ENCODE assay signal across 8 cellular contexts in the genomic region with DNA sequence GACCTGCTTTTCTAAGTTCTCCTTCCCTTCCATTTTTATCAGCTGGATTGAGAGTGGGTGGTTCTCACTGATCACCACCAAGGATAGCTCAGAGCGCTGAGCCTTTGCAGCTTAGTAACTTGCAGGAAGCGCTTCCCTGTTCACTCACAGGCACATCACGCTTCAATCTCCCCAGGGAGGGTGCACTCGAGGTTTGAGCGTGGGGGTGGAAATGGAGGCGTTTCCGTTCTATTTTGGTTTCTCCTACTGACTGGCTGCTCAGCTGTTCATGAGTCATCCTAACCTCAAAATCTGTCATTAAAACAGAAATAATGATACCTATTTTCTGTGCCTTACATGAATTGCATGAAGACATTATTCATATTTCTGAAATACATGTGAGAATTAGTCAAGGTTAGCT.
DNase-seq lines count a peak whose midpoint lies in the region; ATAC-seq and TF ChIP-seq lines count a peak whose summit lies in the region.

No MANE protein-coding gene starts in this region.

- no TSS peak for BruUV-seq in Panc1 (replicated peaks; lab: Mats Ljungman, UMichigan)

- H3K9me3 ChIP-seq in Panc1 (ENCODE audit: control insufficient read depth, insufficient read depth, low read depth, low read length) = peaks cover 5% of the 10 kb centered on the region; the same call in 1 of the 2 replicates
- H3K9me3 ChIP-seq in aorta (ENCODE audit: control insufficient read depth, low read length) = no peaks in the 10 kb centered on the region

- H3K27me3 ChIP-seq in Panc1 (ENCODE audit: control insufficient read depth, insufficient read depth, low read length) = no peaks in the 10 kb centered on the region
- H3K27me3 ChIP-seq in aorta (ENCODE audit: control insufficient read depth in 1 of 2, insufficient read depth in 2 of 2, low read length in 1 of 2) = no peaks in the 10 kb centered on the region

- H3K4me3 ChIP-seq in Panc1 (ENCODE audit: low read depth in 2 of 2, low read length in 2 of 2) (peak overlapping the region in 1 of 2 experiments; percentile 7; a peak in 1 of 4 replicates), aorta (ENCODE audit: low read length in 2 of 2) (no peak overlapping the region)

- CTCF ChIA-PET in Panc1 (lab: Charles Lee) = no interaction called here

- ATAC-seq in GM19452 (IDR thresholded peaks at IDR 0.05; ENCODE audit: unreplicated experiment) (peak; percentile 98), HG03457 (IDR thresholded peaks at IDR 0.05; ENCODE audit: unreplicated experiment) (peak; percentile 99), Panc1 (peak; percentile 97), aorta (ENCODE audit: low FRiP score) (peak; percentile 89)

- H3K36me3 ChIP-seq in Panc1 (ENCODE audit: control insufficient read depth, insufficient read depth, low read length) (no peaks in the 10 kb centered on the region), aorta (ENCODE audit: control insufficient read depth in 1 of 2, insufficient read depth in 2 of 2, low read length in 1 of 2) (no peaks in the 10 kb centered on the region)

- POLR2A ChIA-PET in Panc1 (lab: Charles Lee) = no interaction called here

- peak; percentile 84 for DNase-seq in COLO668 (lab: John Stamatoyannopoulos, UW; ENCODE audit: unreplicated experiment)
- DNase-seq in Panc1 (ENCODE audit: low read depth, low spot score) = peak; percentile 85
- DNase-seq in activated T-helper 9 cell treated with anti-CD3 and anti-CD28 coated beads, Interleukin-2, amount 50 U/mL, for 16 hours (ENCODE audit: low read depth) = peak; percentile 7
- DNase-seq in glomerular endothelial cell (ENCODE audit: extremely low read depth, low read depth, low spot score) = peak; percentile 56
- peak; percentile 43 to 96 (median 78) for DNase-seq in posterior cingulate gyrus
- peak; percentile 91 to 94 for DNase-seq in aorta

- TF ChIP-seq CTCF in Panc1 (IDR thresholded peaks at IDR 0.05) = no peak

- in situ Hi-C loops in Panc1 (cut with HindIII; ENCODE audit: low pct_unique_long_range_greater_than_20kb, low sequenced_read_pairs) = no loop called here

- WGBS in aorta, 2 donors = 1 to 2% methylated on average over 7 of the region's 7 CpGs

- intact Hi-C loops in Panc1 (cut with micrococcal nuclease; ENCODE audit: unreplicated experiment) = loop anchor here (10.0 kb wide), 1 partner anchor 286 kb away; no protein-coding TSS in a partner anchor
- intact Hi-C loops in posterior cingulate gyrus (cut with DNase I) = no loop called here
- intact Hi-C loops in aorta (cut with DNase I) = loop anchor here (5.0 to 10.0 kb wide), 4 partner anchors 83 to 293 kb away; partner anchors contain the start of gene SPRY2 (in 1 of the 2)

- H3K4me1 ChIP-seq in Panc1 (ENCODE audit: control insufficient read depth, insufficient read depth, low read length) = peaks cover 24% of the 10 kb centered on the region
- peaks cover 0 to 5% of the 10 kb centered on the region in 2 donors for H3K4me1 ChIP-seq in aorta (ENCODE audit: control insufficient read depth in 1 of 2, insufficient read depth in 2 of 2, low read length in 2 of 2)

- H3K27ac ChIP-seq in Panc1 (ENCODE audit: low read length) = peak overlapping the region; percentile 63
- H3K27ac ChIP-seq in aorta (ENCODE audit: low read depth in 1 of 2, low read length in 2 of 2) = no peak overlapping the region

Comparison
In these comparisons a context has a peak if more than half of its experiments do, and no peak if none do; other contexts are left out.
1. DNase-seq: peak in every context shown above with its lines; median percentile 92 in aorta; 85 in Panc1; 84 in COLO668; 78 in posterior cingulate gyrus; 56 in glomerular endothelial cell; 7 in activated T-helper 9 cell treated with anti-CD3 and anti-CD28 coated beads, Interleukin-2, amount 50 U/mL, for 16 hours.